Comparison of ENCODE assay signal across 29 cellular contexts in the genomic region with DNA sequence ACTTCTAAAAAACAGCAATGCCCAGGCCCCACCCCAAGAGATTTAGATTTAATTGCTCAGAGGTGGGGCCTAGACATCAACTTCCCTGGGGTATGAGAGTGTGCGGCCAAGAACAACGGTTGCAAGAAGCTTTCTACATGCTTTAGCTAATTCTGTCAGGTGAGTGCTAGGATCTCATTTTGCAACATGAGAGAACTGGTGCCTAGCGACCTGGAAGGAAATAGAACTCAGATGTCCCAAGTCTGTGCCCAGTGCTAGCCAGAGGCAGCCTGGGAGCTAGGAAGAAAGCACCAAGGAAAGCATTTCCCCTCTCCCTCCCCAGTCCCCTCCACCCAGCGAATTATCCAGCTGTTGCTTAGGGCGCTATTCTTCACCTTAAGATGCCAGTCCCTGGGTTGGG. TPM values are rescaled to one million over a fixed set of nuclear protein-coding genes. Genes with fewer than 3 reads are reported as not detected.
DNase-seq lines count a peak whose midpoint lies in the region; ATAC-seq and TF ChIP-seq lines count a peak whose summit lies in the region.
"Had no signal": no experiment of that assay in that cellular context is flagged by ENCODE, and none has a peak within 500 bp of the region (broad histone marks: within the 10 kb centered on the region; RNA-seq: fewer than 3 reads in every experiment).

No MANE protein-coding gene starts in this region.

- no peak overlapping the region; the same call in 1 of the 2 replicates for H3K14ac ChIP-seq in IMR-90 (replicated peaks; ENCODE audit: low read depth, low read length)

- WGBS in IMR-90 (ENCODE audit: extremely low coverage in 2 of 2, insufficient read length in 1 of 2), 2 experiments: no CpG with 5 or more reads among the region's 5 CpGs
- 64 to 68% (median 67%) methylated on average over 5 of the region's 5 CpGs for WGBS in psoas muscle, 3 donors

- no peak for TF ChIP-seq POLR2A in IMR-90 (IDR thresholded peaks at IDR 0.05; ENCODE audit: low read depth, low read length)

- H3K4ac ChIP-seq in IMR-90 (ENCODE audit: low read depth, low read length): no peak overlapping the region

- H3K36me3 ChIP-seq in IMR-90 (ENCODE audit: control insufficient read depth, insufficient read depth, low read length): no peaks in the 10 kb centered on the region
- H3K36me3 ChIP-seq in tibial artery: no peaks in the 10 kb centered on the region
- no peaks in the 10 kb centered on the region for H3K36me3 ChIP-seq in psoas muscle (ENCODE audit: insufficient read depth in 1 of 2, low read depth in 1 of 2)
- H3K36me3 ChIP-seq: heart left ventricle, ovary, SJCRH30, vagina had no signal

- no peak overlapping the region for H2BK5ac ChIP-seq in IMR-90 (ENCODE audit: low read depth, low read length, poor library complexity, severe bottlenecking)

- no peak overlapping the region for H4K91ac ChIP-seq in IMR-90 (ENCODE audit: insufficient read depth, low read depth, low read length)

- H3K18ac ChIP-seq in IMR-90 (ENCODE audit: low read depth, low read length): 0 out of 2 replicates have a peak overlapping the region, but pooled peaks have one; percentile 25

- DNase-seq in IMR-90: no peak
- peak; percentile 89 for DNase-seq in epithelial cell of proximal tubule (ENCODE audit: low read depth)
- no peak for DNase-seq in left colon
- no peak for DNase-seq in tibial artery
- DNase-seq in psoas muscle: no peak
- no peak for DNase-seq in putamen (ENCODE audit: low spot score)
- no peak for DNase-seq in DMS79 treated with DMSO at 0.1 percent for 48 hours (lab: John Stamatoyannopoulos, UW)
- DNase-seq: activated CD4-positive, alpha-beta T cell treated with anti-CD3 and anti-CD28 coated beads for 36 hours; amygdala; Calu3; caudate nucleus; DND-41; foreskin fibroblast; heart left ventricle; mesendoderm; NCI-H146; NCI-H446; NCI-H774; ovary; right cardiac atrium; SJCRH30; stimulated activated CD4-positive, alpha-beta T cell treated with anti-CD3 and anti-CD28 coated beads, Interleukin-2, amount 100 ng/mL, for 24 hours; stimulated activated naive CD8-positive, alpha-beta T cell treated with anti-CD3 and anti-CD28 coated beads, Interleukin-15, Interleukin-2, amounts not matched to agents 100 U/mL and 50 U/mL, for 24 hours; SW 1271; T-helper 9 cell had no signal

- H2AK9ac ChIP-seq in IMR-90 (replicated peaks; ENCODE audit: low read depth, low read length, poor library complexity): no peak overlapping the region

- no peak overlapping the region for H3K56ac ChIP-seq in IMR-90 (ENCODE audit: extremely low read depth, insufficient read depth, low read length)

- dilution Hi-C loops in IMR-90 (cut with HindIII; ENCODE audit: low sequenced_read_pairs, unreplicated experiment): no loop called here

- H3K4me2 ChIP-seq in IMR-90 (ENCODE audit: low read depth, low read length): no peak overlapping the region

- H2AFZ ChIP-seq in IMR-90 (replicated peaks; ENCODE audit: low read length, poor library complexity): no peak overlapping the region

- TF ChIP-seq RAD21 in IMR-90 (IDR thresholded peaks at IDR 0.05; ENCODE audit: low read length): no peak

- CTCF ChIA-PET in IMR-90 (lab: Yijun Ruan, JAX): no interaction called here

- H3K27me3 ChIP-seq in IMR-90 (ENCODE audit: control insufficient read depth, insufficient read depth, low read length) (no peaks in the 10 kb centered on the region), tibial artery (no peaks in the 10 kb centered on the region), psoas muscle (ENCODE audit: insufficient read depth in 3 of 3, low read length in 2 of 3) (peaks cover 0 to 7% (median 0%) of the 10 kb centered on the region in 3 donors)
- H3K27me3 ChIP-seq: heart left ventricle, ovary, vagina had no signal

- H3K27ac ChIP-seq in IMR-90 (ENCODE audit: insufficient read depth, low read length): no peak overlapping the region
- H3K27ac ChIP-seq in tibial artery: peak overlapping the region; percentile 20 to 42
- H3K27ac ChIP-seq in psoas muscle: no peak overlapping the region
- H3K27ac ChIP-seq: coronary artery, heart left ventricle, ovary, SJCRH30, vagina, VCaP had no signal

- H4K8ac ChIP-seq in IMR-90 (ENCODE audit: low read depth in 2 of 2, low read length in 2 of 2): no peak overlapping the region

- H3K79me1 ChIP-seq in IMR-90 (ENCODE audit: low read depth in 1 of 2, low read length in 2 of 2): no peaks in the 10 kb centered on the region

- no peak overlapping the region; the same call in 1 of the 2 replicates for H4K5ac ChIP-seq in IMR-90 (ENCODE audit: low read depth, low read length)

- POLR2A ChIA-PET in IMR-90 (lab: Charles Lee; ENCODE audit: unreplicated experiment): no interaction called here

- BruUV-seq in IMR-90 (replicated peaks; lab: Mats Ljungman, UMichigan): no TSS peak

- H2BK120ac ChIP-seq in IMR-90 (ENCODE audit: low read depth, low read length): no peak overlapping the region

- no peak overlapping the region for H3K23ac ChIP-seq in IMR-90 (ENCODE audit: low read depth, low read length)

- H3K4me3 ChIP-seq in IMR-90 (ENCODE audit: insufficient read depth, low read depth, low read length) (no peak overlapping the region), epithelial cell of proximal tubule (ENCODE audit: low read depth, low read length) (no peak overlapping the region), tibial artery (no peak overlapping the region), psoas muscle (no peak overlapping the region)
- H3K4me3 ChIP-seq: coronary artery, heart left ventricle, ovary, SJCRH30, vagina had no signal

- intact Hi-C loops in IMR-90 (cut with micrococcal nuclease): loop anchor here (10.0 kb wide), 1 partner anchor 187 kb away; no protein-coding TSS in a partner anchor
- intact Hi-C loops in left colon (cut with DNase I, micrococcal nuclease): no loop called here
- intact Hi-C loops in tibial artery (cut with DNase I; ENCODE audit: low total_unique reads): loop anchor here (10.0 kb wide), 1 partner anchor 143 kb away; a partner anchor contains a TSS
- intact Hi-C loops in psoas muscle (cut with DNase I): no loop called here

- in situ Hi-C loops in IMR-90 (cut with MboI; ENCODE audit: low sequenced_read_pairs): no loop called here

- H2AK5ac ChIP-seq in IMR-90 (ENCODE audit: low read depth, low read length): no peak overlapping the region; the same call in 1 of the 2 replicates

- H3K4me1 ChIP-seq in IMR-90 (ENCODE audit: control insufficient read depth, insufficient read depth, low read length): peaks cover 6% of the 10 kb centered on the region
- peaks cover 0 to 10% (median 5%) of the 10 kb centered on the region in 4 donors for H3K4me1 ChIP-seq in tibial artery
- no peaks in the 10 kb centered on the region for H3K4me1 ChIP-seq in psoas muscle
- H3K4me1 ChIP-seq: SJCRH30 had no signal

- H2BK15ac ChIP-seq in IMR-90 (ENCODE audit: low read depth, low read length): no peak overlapping the region

- ATAC-seq in IMR-90 (ENCODE audit: low read depth) (no peak), left colon (peak; percentile 38), psoas muscle (no peak)
- ATAC-seq: activated CD4-positive, alpha-beta T cell treated with anti-CD3 and anti-CD28 coated beads for 36 hours; activated naive CD4-positive, alpha-beta T cell treated with anti-CD3 and anti-CD28 coated beads, Interleukin-2, amount 50 U/mL, for 72 hours; heart left ventricle; right cardiac atrium; stimulated activated naive CD8-positive, alpha-beta T cell treated with anti-CD3 and anti-CD28 coated beads, Interleukin-15, Interleukin-2, amounts not matched to agents 100 U/mL and 50 U/mL, for 24 hours had no signal

- no peaks in the 10 kb centered on the region for H3K9me3 ChIP-seq in IMR-90 (ENCODE audit: control insufficient read depth, insufficient read depth, low read length)
- no peaks in the 10 kb centered on the region for H3K9me3 ChIP-seq in tibial artery
- H3K9me3 ChIP-seq in psoas muscle: no peaks in the 10 kb centered on the region
- H3K9me3 ChIP-seq: heart left ventricle, ovary, SJCRH30, vagina had no signal

- peaks cover 9% of the 10 kb centered on the region for H3K9me1 ChIP-seq in IMR-90 (ENCODE audit: insufficient read depth, low read length)

- no peaks in the 10 kb centered on the region for H4K20me1 ChIP-seq in IMR-90 (ENCODE audit: insufficient read depth, low read length)

- TF ChIP-seq CTCF in IMR-90 (conservative IDR thresholded peaks at IDR 0.05; ENCODE audit: low read depth, low read length) (no peak), epithelial cell of proximal tubule (conservative IDR thresholded peaks at IDR 0.05; ENCODE audit: low read depth, low read length) (no peak), tibial artery (IDR thresholded peaks at IDR 0.05) (no peak), psoas muscle (IDR thresholded peaks at IDR 0.05) (no peak)

- no peak overlapping the region for H2BK20ac ChIP-seq in IMR-90 (ENCODE audit: low read depth, low read length)

- no peak overlapping the region for H3K9ac ChIP-seq in IMR-90 (ENCODE audit: low read depth, low read length)

TF ChIP-seq in IMR-90, 13 proteins besides CTCF, POLR2A, EP300 and RAD21 (continues in another document):
- no peak for TF ChIP-seq MXI1 (IDR thresholded peaks at IDR 0.05; ENCODE audit: borderline replicate concordance, low read depth, low read length)
- TF ChIP-seq NFE2L2 (IDR thresholded peaks at IDR 0.05; ENCODE audit: low read depth, low read length): no peak
- TF ChIP-seq BHLHE40 (IDR thresholded peaks at IDR 0.05; ENCODE audit: low read depth, low read length): no peak
- TF ChIP-seq MAZ (IDR thresholded peaks at IDR 0.05; ENCODE audit: borderline replicate concordance, low read depth, low read length): no peak
- TF ChIP-seq RCOR1 (IDR thresholded peaks at IDR 0.05; ENCODE audit: insufficient replicate concordance, low read length): no peak
- TF ChIP-seq, protein P1, sequence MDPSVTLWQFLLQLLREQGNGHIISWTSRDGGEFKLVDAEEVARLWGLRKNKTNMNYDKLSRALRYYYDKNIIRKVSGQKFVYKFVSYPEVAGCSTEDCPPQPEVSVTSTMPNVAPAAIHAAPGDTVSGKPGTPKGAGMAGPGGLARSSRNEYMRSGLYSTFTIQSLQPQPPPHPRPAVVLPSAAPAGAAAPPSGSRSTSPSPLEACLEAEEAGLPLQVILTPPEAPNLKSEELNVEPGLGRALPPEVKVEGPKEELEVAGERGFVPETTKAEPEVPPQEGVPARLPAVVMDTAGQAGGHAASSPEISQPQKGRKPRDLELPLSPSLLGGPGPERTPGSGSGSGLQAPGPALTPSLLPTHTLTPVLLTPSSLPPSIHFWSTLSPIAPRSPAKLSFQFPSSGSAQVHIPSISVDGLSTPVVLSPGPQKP (IDR thresholded peaks at IDR 0.05; ENCODE audit: borderline replicate concordance, low read depth, low read length): no peak

RNA-seq across cellular contexts. Expression of a gene that starts 22.9 kb away (rescaled TPM):
- total RNA-seq in IMR-90 (2012; rRNA removed) (13.1 and 16.1 TPM in 2 replicates), epithelial cell of proximal tubule (3.1 and 7.3 TPM in 2 replicates), left colon (10 to 100 TPM in 1 of 2 donors, 1 to 10 TPM in 1; 7.9 to 13.8 TPM), psoas muscle (1 to 10 TPM in 3 of 4 donors, under 1 TPM in 1; 0.53 to 1.5 (median 1.3) TPM)
- polyA plus RNA-seq in IMR-90 (2012; rRNA removed) (7.6 and 8.1 TPM in 2 replicates), psoas muscle (1 to 10 TPM in 1 of 3 donors, under 1 TPM in 2; 0.29 to 1.2 (median 0.42) TPM)
- polyA plus RNA-seq in IMR-90 (2012; cell fraction: cytosol; rRNA removed): 3.3 and 4.8 TPM in 2 replicates
- 4.1 and 7.2 TPM in 2 replicates for polyA plus RNA-seq in IMR-90 (2012; cell fraction: nucleus; rRNA removed; ENCODE audit: low replicate concordance)

Comparison
In these comparisons a context has a peak if more than half of its experiments do, and no peak if none do; other contexts are left out.
1. H3K27ac ChIP-seq: peak in tibial artery (2 of 2); none in IMR-90 (single experiment) and psoas muscle (single experiment).
2. intact Hi-C loops: an anchor here in IMR-90 (10.0 kb wide) and tibial artery (10.0 kb wide); none called in left colon and psoas muscle.